Comparison of ENCODE assay signal across 14 cellular contexts in genomic region chr6:149563203-149563927, GRCh38. TPM values are rescaled to one million over a fixed set of nuclear protein-coding genes. Genes with fewer than 3 reads are reported as not detected.
DNase-seq lines count a peak whose midpoint lies in the region; ATAC-seq and TF ChIP-seq lines count a peak whose summit lies in the region.
"Had no signal": no experiment of that assay in that cellular context is flagged by ENCODE, and none has a peak within 500 bp of the region (broad histone marks: within the 10 kb centered on the region; RNA-seq: fewer than 3 reads in every experiment).

No MANE protein-coding gene starts in this region.

- peaks cover 21% of the 10 kb centered on the region for H3K79me2 ChIP-seq in ACC112 (ENCODE audit: control insufficient read depth, insufficient read depth, low read length, unreplicated experiment)

- no peak for TF ChIP-seq EP300 in sigmoid colon (IDR thresholded peaks at IDR 0.05)

- H3K27me3 ChIP-seq in ACC112 (ENCODE audit: insufficient read depth, low read length) (no peaks in the 10 kb centered on the region), sigmoid colon (no peaks in the 10 kb centered on the region)

- TF ChIP-seq CTCF in omental fat pad (IDR thresholded peaks at IDR 0.05) (no peak), sigmoid colon (IDR thresholded peaks at IDR 0.05) (no peak)

- H3K36me3 ChIP-seq in ACC112 (ENCODE audit: insufficient read depth, low read length) (no peaks in the 10 kb centered on the region), sigmoid colon (no peaks in the 10 kb centered on the region)

- intact Hi-C loops in sigmoid colon (cut with DNase I), result loop anchor here (10.0 kb wide), 1 partner anchor 181 kb away; the partner anchor contains the start of genes NUP43 and PCMT1

- H3K9me3 ChIP-seq in sigmoid colon, result no peaks in the 10 kb centered on the region
- H3K9me3 ChIP-seq: mucosa of descending colon had no signal

- H3K4me1 ChIP-seq in ACC112 (ENCODE audit: control insufficient read depth, insufficient read depth, low read length, unreplicated experiment) (peaks cover 12% of the 10 kb centered on the region), sigmoid colon (peaks cover 0 to 16% (median 12%) of the 10 kb centered on the region in 4 donors)

- H2AFZ ChIP-seq in ACC112 (ENCODE audit: low read length, unreplicated experiment), result no peak overlapping the region
- H2AFZ ChIP-seq: GM23338 had no signal

- H3K27ac ChIP-seq in ACC112 (ENCODE audit: low read depth, low read length) (peak overlapping the region; percentile 13; the same call in 1 of the 2 replicates), sigmoid colon (no peak overlapping the region)

- H3K4me3 ChIP-seq in ACC112 (ENCODE audit: low read depth, low read length), result no peak overlapping the region
- H3K4me3 ChIP-seq in sigmoid colon, result no peak overlapping the region
- H3K4me3 ChIP-seq: GM23338, mucosa of descending colon had no signal

- DNase-seq in HCEC 1CT (peak; percentile 82), amniotic epithelial cell (ENCODE audit: low read depth) (peak; percentile 82), glomerular visceral epithelial cell (ENCODE audit: extremely low spot score) (peak; percentile 45), omental fat pad (ENCODE audit: low spot score) (no peak), ureter (ENCODE audit: low spot score) (no peak), sigmoid colon (no peak)
- DNase-seq in activated CD8-positive, alpha-beta memory T cell treated with anti-CD3 and anti-CD28 coated beads, Interleukin-2, amount 50 U/mL, for 4 hours, result no peak
- DNase-seq: activated CD4-positive, alpha-beta T cell treated with anti-CD3 and anti-CD28 coated beads, Interleukin-2, amount 10 ng/mL, durations not matched to agents 7 days and 5 days; CD8-positive, alpha-beta T cell; mucosa of descending colon; NCI-H1930; right cardiac atrium had no signal

- no peak for ATAC-seq in omental fat pad (ENCODE audit: low FRiP score)
- ATAC-seq: CD8-positive, alpha-beta T cell; GM23338; mucosa of descending colon; right cardiac atrium had no signal

- TF ChIP-seq POLR2A in sigmoid colon (IDR thresholded peaks at IDR 0.05), result no peak

- 74 to 90% methylated on average over 5 of the region's 5 CpGs for WGBS in sigmoid colon, 2 donors

RNA-seq across cellular contexts. Expression of gene GINM1, which starts 2.8 kb away (rescaled TPM):
- total RNA-seq in omental fat pad, result 10 to 100 TPM; 45.2 to 64.8 (median 54.4) TPM
- total RNA-seq in ureter, result 44.8 TPM
- 10 to 100 TPM; 61.6 to 82.4 (median 74.4) TPM for total RNA-seq in sigmoid colon
- polyA plus RNA-seq in sigmoid colon, result 10 to 100 TPM; 15.5 to 32.6 (median 27.0) TPM

RNA-seq across cellular contexts. Expression of gene PPIL4, which starts 17.5 kb away (rescaled TPM):
- total RNA-seq in omental fat pad (10 to 100 TPM; 21.7 to 41.4 (median 30.7) TPM), ureter (34.2 TPM), sigmoid colon (10 to 100 TPM; 31.3 to 35.0 (median 31.9) TPM)
- 10 to 100 TPM; 15.6 to 18.6 (median 17.6) TPM for polyA plus RNA-seq in sigmoid colon

Comparison
In these comparisons a context has a peak if more than half of its experiments do, and no peak if none do; other contexts are left out.
1. DNase-seq: peak in HCEC 1CT (single experiment), amniotic epithelial cell (single experiment) and glomerular visceral epithelial cell (single experiment); none in omental fat pad (single experiment), ureter (single experiment), sigmoid colon (single experiment) and activated CD8-positive, alpha-beta memory T cell treated with anti-CD3 and anti-CD28 coated beads, Interleukin-2, amount 50 U/mL, for 4 hours (single experiment).